In genomic region chr5:141623197-141623596, GRCh38 we compare ENCODE assay signal across 8 cellular contexts. TPM values are rescaled to one million over a fixed set of nuclear protein-coding genes. Genes with fewer than 3 reads are reported as not detected.
DNase-seq lines count a peak whose midpoint lies in the region; ATAC-seq and TF ChIP-seq lines count a peak whose summit lies in the region.

No MANE protein-coding gene starts in this region.

- peak overlapping the region; percentile 81 for H3K27ac Mint-ChIP-seq in activated T-helper 1 cell treated with anti-CD3 and anti-CD28 coated beads, Interleukin-12 subunit alpha, Interleukin-12 subunit beta, Interleukin-2, Interleukin-4 antibody, amounts not matched to agents 30 ng/mL and 10 ng/mL and 1 ng/mL, durations not matched to agents 14 hours and 24 hours and 36 hours

- H3K4me3 ChIP-seq in HAP-1, result no peak overlapping the region

- H3K4me1 ChIP-seq in HAP-1, result peaks cover 5% of the 10 kb centered on the region

- peaks cover 25% of the 10 kb centered on the region for H3K4me1 Mint-ChIP-seq in activated T-helper 1 cell treated with anti-CD3 and anti-CD28 coated beads, Interleukin-12 subunit alpha, Interleukin-12 subunit beta, Interleukin-2, Interleukin-4 antibody, amounts not matched to agents 30 ng/mL and 10 ng/mL and 1 ng/mL, durations not matched to agents 14 hours and 24 hours and 36 hours (ENCODE audit: low read depth)

- no peak for TF ChIP-seq CTCF in GM10248 (IDR thresholded peaks at IDR 0.05; ENCODE audit: control extremely low read depth, extremely low read depth, low read depth, missing control alignments)
- TF ChIP-seq CTCF in GM20000 (IDR thresholded peaks at IDR 0.05; ENCODE audit: extremely low read depth, missing control alignments), result no peak

- in situ Hi-C loops in HAP-1 (cut with MboI; ENCODE audit: low sequenced_read_pairs), result no loop called here

- ATAC-seq in HG03460 (IDR thresholded peaks at IDR 0.05; ENCODE audit: unreplicated experiment), result peak; percentile 48
- no peak for ATAC-seq in left ventricle myocardium superior

- H3K27me3 Mint-ChIP-seq in activated T-helper 1 cell treated with anti-CD3 and anti-CD28 coated beads, Interleukin-12 subunit alpha, Interleukin-12 subunit beta, Interleukin-2, Interleukin-4 antibody, amounts not matched to agents 30 ng/mL and 10 ng/mL and 1 ng/mL, durations not matched to agents 14 hours and 24 hours and 36 hours (ENCODE audit: insufficient read depth), result no peaks in the 10 kb centered on the region

- POLR2A ChIA-PET in GM10248 (lab: Yijun Ruan, JAX), result no interaction called here

- DNase-seq in GM10248 (ENCODE audit: extremely low spot score) (peak; percentile 52), GM20000 (ENCODE audit: low spot score) (peak; percentile 63), epidermal melanocyte (ENCODE audit: insufficient read length, low spot score) (no peak), HAP-1 (ENCODE audit: low spot score in 2 of 2) (no peak), occipital lobe (lab: John Stamatoyannopoulos, UW) (no peak), left ventricle myocardium superior (no peak)
- no peak for DNase-seq in activated T-helper 1 cell treated with anti-CD3 and anti-CD28 coated beads, Interleukin-12 subunit alpha, Interleukin-12 subunit beta, Interleukin-2, Interleukin-4 antibody, amounts not matched to agents 30 ng/mL and 10 ng/mL and 1 ng/mL, durations not matched to agents 14 hours and 24 hours and 36 hours (ENCODE audit: low spot score)

- CTCF ChIA-PET in GM10248 (lab: Yijun Ruan, JAX), result interaction anchor here (0.8 to 17.1 kb wide), 5 partner anchors 14 to 66 kb away, joined by 3 to 442 read pairs (median 6); partner anchors contain the start of genes HDAC3 and RELL2

- H3K9me3 Mint-ChIP-seq in activated T-helper 1 cell treated with anti-CD3 and anti-CD28 coated beads, Interleukin-12 subunit alpha, Interleukin-12 subunit beta, Interleukin-2, Interleukin-4 antibody, amounts not matched to agents 30 ng/mL and 10 ng/mL and 1 ng/mL, durations not matched to agents 14 hours and 24 hours and 36 hours, result no peaks in the 10 kb centered on the region

- H3K36me3 Mint-ChIP-seq in activated T-helper 1 cell treated with anti-CD3 and anti-CD28 coated beads, Interleukin-12 subunit alpha, Interleukin-12 subunit beta, Interleukin-2, Interleukin-4 antibody, amounts not matched to agents 30 ng/mL and 10 ng/mL and 1 ng/mL, durations not matched to agents 14 hours and 24 hours and 36 hours (ENCODE audit: low read depth), result peaks cover 43% of the 10 kb centered on the region

- no peaks in the 10 kb centered on the region for H3K27me3 ChIP-seq in HAP-1 (ENCODE audit: low read depth)

- H3K36me3 ChIP-seq in HAP-1 (replicated peaks), result peaks cover 67% of the 10 kb centered on the region

- intact Hi-C loops in activated T-helper 1 cell treated with anti-CD3 and anti-CD28 coated beads, Interleukin-12 subunit alpha, Interleukin-12 subunit beta, Interleukin-2, Interleukin-4 antibody, amounts not matched to agents 30 ng/mL and 10 ng/mL and 1 ng/mL, durations not matched to agents 14 hours and 24 hours and 36 hours (cut with micrococcal nuclease), result loop anchor here (1.0 kb wide), 2 partner anchors 13 to 31 kb away; partner anchors contain the start of genes HDAC3 and RELL2
- intact Hi-C loops in left ventricle myocardium superior (cut with micrococcal nuclease), result no loop called here

- H3K4me3 Mint-ChIP-seq in activated T-helper 1 cell treated with anti-CD3 and anti-CD28 coated beads, Interleukin-12 subunit alpha, Interleukin-12 subunit beta, Interleukin-2, Interleukin-4 antibody, amounts not matched to agents 30 ng/mL and 10 ng/mL and 1 ng/mL, durations not matched to agents 14 hours and 24 hours and 36 hours, result peak overlapping the region; percentile 53

- no peaks in the 10 kb centered on the region; the same call in 1 of the 2 replicates for H3K9me3 ChIP-seq in HAP-1

RNA-seq across cellular contexts. Expression of gene DIAPH1, which starts 4.4 kb away (rescaled TPM):
- 221 and 234 TPM in 2 replicates for total RNA-seq in activated T-helper 1 cell treated with anti-CD3 and anti-CD28 coated beads, Interleukin-12 subunit alpha, Interleukin-12 subunit beta, Interleukin-2, Interleukin-4 antibody, amounts not matched to agents 30 ng/mL and 10 ng/mL and 1 ng/mL, durations not matched to agents 14 hours and 24 hours and 36 hours
- total RNA-seq in occipital lobe (18.4 TPM), left ventricle myocardium superior (36.6 TPM)

RNA-seq across cellular contexts. Expression of gene HDAC3, which starts 13.5 kb away (rescaled TPM):
- 83.1 and 87.2 TPM in 2 replicates for total RNA-seq in activated T-helper 1 cell treated with anti-CD3 and anti-CD28 coated beads, Interleukin-12 subunit alpha, Interleukin-12 subunit beta, Interleukin-2, Interleukin-4 antibody, amounts not matched to agents 30 ng/mL and 10 ng/mL and 1 ng/mL, durations not matched to agents 14 hours and 24 hours and 36 hours
- total RNA-seq in occipital lobe (46.5 TPM), left ventricle myocardium superior (28.9 TPM)

RNA-seq across cellular contexts. Expression of gene RELL2, which starts 13.6 kb away (rescaled TPM):
- 19.3 and 19.5 TPM in 2 replicates for total RNA-seq in activated T-helper 1 cell treated with anti-CD3 and anti-CD28 coated beads, Interleukin-12 subunit alpha, Interleukin-12 subunit beta, Interleukin-2, Interleukin-4 antibody, amounts not matched to agents 30 ng/mL and 10 ng/mL and 1 ng/mL, durations not matched to agents 14 hours and 24 hours and 36 hours
- total RNA-seq in occipital lobe, result 8.4 TPM
- 0.55 TPM for total RNA-seq in left ventricle myocardium superior

RNA-seq across cellular contexts. Expression of gene FCHSD1, which starts 28.0 kb away (rescaled TPM):
- 37.0 and 37.1 TPM in 2 replicates for total RNA-seq in activated T-helper 1 cell treated with anti-CD3 and anti-CD28 coated beads, Interleukin-12 subunit alpha, Interleukin-12 subunit beta, Interleukin-2, Interleukin-4 antibody, amounts not matched to agents 30 ng/mL and 10 ng/mL and 1 ng/mL, durations not matched to agents 14 hours and 24 hours and 36 hours
- total RNA-seq in occipital lobe, result 3.0 TPM
- total RNA-seq in left ventricle myocardium superior, result 3.7 TPM

RNA-seq across cellular contexts. Expression of gene ARAP3, which starts 58.8 kb away (rescaled TPM):
- 7.1 and 7.2 TPM in 2 replicates for total RNA-seq in activated T-helper 1 cell treated with anti-CD3 and anti-CD28 coated beads, Interleukin-12 subunit alpha, Interleukin-12 subunit beta, Interleukin-2, Interleukin-4 antibody, amounts not matched to agents 30 ng/mL and 10 ng/mL and 1 ng/mL, durations not matched to agents 14 hours and 24 hours and 36 hours
- total RNA-seq in occipital lobe (3.3 TPM), left ventricle myocardium superior (13.2 TPM)

Comparison
In these comparisons a context has a peak if more than half of its experiments do, and no peak if none do; other contexts are left out.
1. DNase-seq: peak in GM10248 (single experiment) and GM20000 (single experiment); none in activated T-helper 1 cell treated with anti-CD3 and anti-CD28 coated beads, Interleukin-12 subunit alpha, Interleukin-12 subunit beta, Interleukin-2, Interleukin-4 antibody, amounts not matched to agents 30 ng/mL and 10 ng/mL and 1 ng/mL, durations not matched to agents 14 hours and 24 hours and 36 hours (single experiment), epidermal melanocyte (single experiment), HAP-1 (0 of 2), occipital lobe (single experiment) and left ventricle myocardium superior (single experiment).